In the genomic region with DNA sequence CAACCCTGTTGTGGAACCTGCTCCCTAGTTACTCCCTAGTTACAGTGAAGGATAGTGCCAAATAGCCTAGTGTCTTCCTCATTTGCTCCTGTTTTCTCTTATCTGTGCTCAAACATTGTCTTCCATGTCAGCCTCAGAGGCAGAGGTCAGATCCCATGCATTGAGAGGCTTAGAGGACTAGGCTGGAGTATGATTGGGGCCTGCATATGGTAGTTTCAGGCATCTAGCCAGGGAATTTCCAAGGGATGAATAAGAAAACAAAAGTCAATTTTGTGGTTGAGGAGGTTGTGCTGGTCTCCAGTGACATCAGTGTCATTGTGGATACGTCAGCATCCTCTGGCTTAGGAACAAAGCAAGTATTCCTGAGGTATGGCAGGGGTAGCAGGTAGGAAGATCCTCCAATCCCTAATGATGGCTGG, we compare ENCODE assay signal across 14 cellular contexts. TPM values are rescaled to one million over a fixed set of nuclear protein-coding genes. Genes with fewer than 3 reads are reported as not detected.
DNase-seq lines count a peak whose midpoint lies in the region; ATAC-seq and TF ChIP-seq lines count a peak whose summit lies in the region.
"Had no signal": no experiment of that assay in that cellular context is flagged by ENCODE, and none has a peak within 500 bp of the region (broad histone marks: within the 10 kb centered on the region; RNA-seq: fewer than 3 reads in every experiment).

No MANE protein-coding gene starts in this region.

- DNase-seq in AG04450 (ENCODE audit: low read depth, low spot score): peak; percentile 59
- DNase-seq in HFFc6: peak; percentile 86
- DNase-seq in amniotic epithelial cell (ENCODE audit: low read depth): peak; percentile 23
- DNase-seq in right cardiac atrium: no peak
- no peak for DNase-seq in Karpas-422
- no peak for DNase-seq in activated CD4-positive, alpha-beta memory T cell treated with anti-CD3 and anti-CD28 coated beads, Interleukin-2, amount 10 ng/mL, durations not matched to agents 7 days and 5 days
- DNase-seq in Caco-2: no peak
- DNase-seq: NCI-H2171, posterior cingulate gyrus had no signal

- H3K9me2 ChIP-seq in Karpas-422 (replicated peaks; ENCODE audit: insufficient read depth, low read length): no peaks in the 10 kb centered on the region

- WGBS in right cardiac atrium: 52% methylated on average over 1 of the region's 1 CpG

- H3K4me2 ChIP-seq in Karpas-422 (ENCODE audit: low read depth, low read length, poor library complexity, severe bottlenecking): no peak overlapping the region

- H3K4me1 Mint-ChIP-seq in HFFc6 (ENCODE audit: low read depth) (peaks cover 23% of the 10 kb centered on the region), Caco-2 (ENCODE audit: low read depth, unreplicated experiment) (no peaks in the 10 kb centered on the region)
- H3K4me1 Mint-ChIP-seq in activated CD4-positive, alpha-beta memory T cell treated with anti-CD3 and anti-CD28 coated beads, Interleukin-2, amount 10 ng/mL, durations not matched to agents 7 days and 5 days: no peaks in the 10 kb centered on the region

- peak overlapping the region; percentile 32 for H3K27ac ChIP-seq in AG04450 (ENCODE audit: low read depth, low read length)
- no peak overlapping the region for H3K27ac ChIP-seq in right cardiac atrium (ENCODE audit: low read length)
- no peak overlapping the region for H3K27ac ChIP-seq in Karpas-422 (ENCODE audit: low read length)
- H3K27ac ChIP-seq: thoracic aorta had no signal

- H3K4me1 ChIP-seq in right cardiac atrium (ENCODE audit: control insufficient read depth, insufficient read depth, low read length): peaks cover 4% of the 10 kb centered on the region
- no peaks in the 10 kb centered on the region for H3K4me1 ChIP-seq in Karpas-422 (ENCODE audit: low read length)
- no peaks in the 10 kb centered on the region for H3K4me1 ChIP-seq in Caco-2

- H3K27ac Mint-ChIP-seq in HFFc6 (peak overlapping the region; percentile 93), Caco-2 (ENCODE audit: unreplicated experiment) (no peak overlapping the region)
- no peak overlapping the region for H3K27ac Mint-ChIP-seq in activated CD4-positive, alpha-beta memory T cell treated with anti-CD3 and anti-CD28 coated beads, Interleukin-2, amount 10 ng/mL, durations not matched to agents 7 days and 5 days
- H3K27ac Mint-ChIP-seq: activated T-helper 2 cell treated with anti-CD3 and anti-CD28 coated beads, Interferon-gamma antibody, Interleukin-2, Interleukin-4, amounts not matched to agents 10 μg/mL and 5 μg/mL and 100 μg/mL, durations not matched to agents 14 hours and 24 hours and 36 hours had no signal

- CTCF ChIA-PET in AG04450 (lab: Charles Lee) (no interaction called here), Caco-2 (lab: Charles Lee) (no interaction called here)
- CTCF ChIA-PET in activated CD4-positive, alpha-beta memory T cell treated with anti-CD3 and anti-CD28 coated beads, Interleukin-2, amount 10 ng/mL, durations not matched to agents 7 days and 5 days (lab: Charles Lee): no interaction called here

- H3K4me3 ChIP-seq in AG04450 (ENCODE audit: low read depth, low read length): no peak overlapping the region
- H3K4me3 ChIP-seq in right cardiac atrium (ENCODE audit: low read length): no peak overlapping the region
- H3K4me3 ChIP-seq in Karpas-422 (ENCODE audit: low read length): no peak overlapping the region
- H3K4me3 ChIP-seq in Caco-2 (ENCODE audit: low read depth, low read length): no peak overlapping the region
- H3K4me3 ChIP-seq: thoracic aorta had no signal

- H3K4me3 Mint-ChIP-seq in HFFc6 (peak overlapping the region; percentile 4; the same call in 1 of the 2 replicates), Caco-2 (ENCODE audit: unreplicated experiment) (no peak overlapping the region)
- no peak overlapping the region for H3K4me3 Mint-ChIP-seq in activated CD4-positive, alpha-beta memory T cell treated with anti-CD3 and anti-CD28 coated beads, Interleukin-2, amount 10 ng/mL, durations not matched to agents 7 days and 5 days
- H3K4me3 Mint-ChIP-seq: central memory CD8-positive, alpha-beta T cell had no signal

- peak; percentile 64 to 93 for ATAC-seq in right cardiac atrium
- ATAC-seq in esophagus mucosa: no peak
- ATAC-seq: activated CD4-positive, CD25-positive, alpha-beta regulatory T cell treated with anti-CD3 and anti-CD28 coated beads, Interleukin-2, amount 50 U/mL, for 24 hours had no signal

- H3K27me3 ChIP-seq in AG04450 (ENCODE audit: control insufficient read depth, insufficient read depth, low read length) (no peaks in the 10 kb centered on the region), right cardiac atrium (ENCODE audit: control insufficient read depth, insufficient read depth) (no peaks in the 10 kb centered on the region), Karpas-422 (ENCODE audit: low read length) (no peaks in the 10 kb centered on the region), Caco-2 (replicated peaks; ENCODE audit: control insufficient read depth, insufficient read depth, low read length) (no peaks in the 10 kb centered on the region)

- no peak for TF ChIP-seq CTCF in AG04450 (IDR thresholded peaks at IDR 0.05; ENCODE audit: low read depth, low read length)
- TF ChIP-seq CTCF in HFFc6 (IDR thresholded peaks at IDR 0.05): no peak
- TF ChIP-seq CTCF in Caco-2 (IDR thresholded peaks at IDR 0.05; ENCODE audit: insufficient read depth in 1 of 2, low read depth in 1 of 2, low read length in 1 of 2, severe bottlenecking in 1 of 2, unreplicated experiment in 1 of 2): no peak

- no peaks in the 10 kb centered on the region for H4K20me1 ChIP-seq in Karpas-422 (ENCODE audit: insufficient read depth, low read depth, low read length)

- peaks cover 46% of the 10 kb centered on the region for H3K36me3 ChIP-seq in Karpas-422 (ENCODE audit: insufficient read depth, low read length)
- H3K36me3 ChIP-seq in Caco-2 (ENCODE audit: control insufficient read depth, insufficient read depth, low read length): no peaks in the 10 kb centered on the region

- BruUV-seq in Caco-2 (replicated peaks; lab: Mats Ljungman, UMichigan): no TSS peak

- peaks cover 44% of the 10 kb centered on the region for H3K36me3 Mint-ChIP-seq in HFFc6 (ENCODE audit: low read depth)
- H3K36me3 Mint-ChIP-seq in activated CD4-positive, alpha-beta memory T cell treated with anti-CD3 and anti-CD28 coated beads, Interleukin-2, amount 10 ng/mL, durations not matched to agents 7 days and 5 days (ENCODE audit: low read depth): peaks cover 57% of the 10 kb centered on the region
- no peaks in the 10 kb centered on the region for H3K36me3 Mint-ChIP-seq in Caco-2 (ENCODE audit: insufficient read depth, unreplicated experiment)

- peaks cover 28% of the 10 kb centered on the region for H3K9me3 Mint-ChIP-seq in HFFc6
- peaks cover 20% of the 10 kb centered on the region for H3K9me3 Mint-ChIP-seq in activated CD4-positive, alpha-beta memory T cell treated with anti-CD3 and anti-CD28 coated beads, Interleukin-2, amount 10 ng/mL, durations not matched to agents 7 days and 5 days
- peaks cover 16% of the 10 kb centered on the region for H3K9me3 Mint-ChIP-seq in Caco-2 (ENCODE audit: unreplicated experiment)
- H3K9me3 Mint-ChIP-seq: central memory CD8-positive, alpha-beta T cell had no signal

- no peak overlapping the region for H3K9ac ChIP-seq in Karpas-422 (ENCODE audit: low read length)

- H3K9me3 ChIP-seq in AG04450 (ENCODE audit: control insufficient read depth, insufficient read depth, low read length): no peaks in the 10 kb centered on the region; the same call in 1 of the 2 replicates
- no peaks in the 10 kb centered on the region for H3K9me3 ChIP-seq in right cardiac atrium (ENCODE audit: control insufficient read depth, low read length)
- H3K9me3 ChIP-seq in Karpas-422 (ENCODE audit: low read length): peaks cover 11% of the 10 kb centered on the region
- 0 out of 2 replicates have a peak, but pooled peaks cover 4% of the 10 kb centered on the region for H3K9me3 ChIP-seq in Caco-2
- H3K9me3 ChIP-seq: thoracic aorta had no signal

- H3K27me3 Mint-ChIP-seq in HFFc6 (ENCODE audit: insufficient read depth) (no peaks in the 10 kb centered on the region; the same call in 1 of the 2 replicates), Caco-2 (ENCODE audit: insufficient read depth, unreplicated experiment) (no peaks in the 10 kb centered on the region)
- no peaks in the 10 kb centered on the region for H3K27me3 Mint-ChIP-seq in activated CD4-positive, alpha-beta memory T cell treated with anti-CD3 and anti-CD28 coated beads, Interleukin-2, amount 10 ng/mL, durations not matched to agents 7 days and 5 days
- H3K27me3 Mint-ChIP-seq: central memory CD8-positive, alpha-beta T cell had no signal

- no peak overlapping the region for H2AFZ ChIP-seq in Karpas-422 (ENCODE audit: low read length)

- POLR2A ChIA-PET in AG04450 (lab: Yijun Ruan, JAX) (interaction anchor here (1.2 kb wide), 1 partner anchor 36 kb away, joined by 3 read pairs; the partner anchor contains the start of gene PSMC4), Caco-2 (lab: Charles Lee) (no interaction called here)
- POLR2A ChIA-PET in activated CD4-positive, alpha-beta memory T cell treated with anti-CD3 and anti-CD28 coated beads, Interleukin-2, amount 10 ng/mL, durations not matched to agents 7 days and 5 days (lab: Charles Lee): interaction anchor here (1.0 kb wide), 1 partner anchor 9 kb away, joined by 3 read pairs; the partner anchor contains the start of gene ZNF546

- no peaks in the 10 kb centered on the region for H3K79me2 ChIP-seq in Karpas-422 (ENCODE audit: low read length)

- intact Hi-C loops in right cardiac atrium (cut with DNase I) (no loop called here), Caco-2 (cut with micrococcal nuclease; ENCODE audit: unreplicated experiment) (no loop called here)

RNA-seq across cellular contexts. Expression of gene ZNF546, which starts 9.4 kb away (rescaled TPM):
- polyA plus RNA-seq in AG04450 (2011; rRNA removed) (1.7 and 2.4 TPM in 2 replicates), right cardiac atrium (4.4 TPM)
- polyA minus RNA-seq in AG04450 (2011; rRNA and poly(A)+ RNA removed): 5.3 and 6.3 TPM in 2 replicates
- total RNA-seq in HFFc6 (2021; fragmentation: NEBNext Ultra II Directional; extraction: Animal tissue kit (Norgen Biotek cat#: 25700)): 1 to 10 TPM; 1.8 to 2.7 (median 2.2) TPM
- total RNA-seq in right cardiac atrium (10 to 100 TPM in 1 of 4 donors, 1 to 10 TPM in 3; 5.8 to 10.8 (median 9.0) TPM), Caco-2 (2022) (0.98 and 1.0 TPM in 2 replicates), esophagus mucosa (1.3 TPM)
- total RNA-seq in Karpas-422 (2014; rRNA removed; shearing (Covaris generic); ENCODE audit: low replicate concordance): 6.0 and 10.4 TPM in 2 replicates
- 1 to 10 TPM; 6.3 to 7.5 TPM for total RNA-seq in activated CD4-positive, alpha-beta memory T cell treated with anti-CD3 and anti-CD28 coated beads, Interleukin-2, amount 10 ng/mL, durations not matched to agents 7 days and 5 days

RNA-seq across cellular contexts. Expression of gene PSMC4, which starts 35.3 kb away (rescaled TPM):
- 68.6 and 90.2 TPM in 2 replicates for polyA plus RNA-seq in AG04450 (2011; rRNA removed)
- 51.0 and 72.4 TPM in 2 replicates for polyA minus RNA-seq in AG04450 (2011; rRNA and poly(A)+ RNA removed)
- total RNA-seq in HFFc6 (2021; fragmentation: NEBNext Ultra II Directional; extraction: Animal tissue kit (Norgen Biotek cat#: 25700)): 100 to 1,000 TPM; 124 to 144 (median 133) TPM
- total RNA-seq in right cardiac atrium: 10 to 100 TPM; 66.7 to 82.3 (median 70.6) TPM
- polyA plus RNA-seq in right cardiac atrium: 73.6 TPM
- total RNA-seq in Karpas-422 (2014; rRNA removed; shearing (Covaris generic); ENCODE audit: low replicate concordance): 99.7 and 123 TPM in 2 replicates
- total RNA-seq in activated CD4-positive, alpha-beta memory T cell treated with anti-CD3 and anti-CD28 coated beads, Interleukin-2, amount 10 ng/mL, durations not matched to agents 7 days and 5 days: 10 to 100 TPM; 96.4 to 97.6 TPM
- 183 and 196 TPM in 2 replicates for total RNA-seq in Caco-2 (2022)
- 56.7 TPM for total RNA-seq in esophagus mucosa

RNA-seq across cellular contexts. Expression of gene ZNF780B, which starts 49.7 kb away (rescaled TPM):
- polyA plus RNA-seq in AG04450 (2011; rRNA removed) (7.2 and 8.3 TPM in 2 replicates), right cardiac atrium (15.3 TPM)
- 26.0 and 27.0 TPM in 2 replicates for polyA minus RNA-seq in AG04450 (2011; rRNA and poly(A)+ RNA removed)
- total RNA-seq in HFFc6 (2021; fragmentation: NEBNext Ultra II Directional; extraction: Animal tissue kit (Norgen Biotek cat#: 25700)): 1 to 10 TPM; 7.3 to 9.9 (median 8.8) TPM
- total RNA-seq in right cardiac atrium (10 to 100 TPM; 29.5 to 35.2 (median 30.9) TPM), Caco-2 (2022) (27.5 and 32.2 TPM in 2 replicates), esophagus mucosa (8.2 TPM)
- total RNA-seq in Karpas-422 (2014; rRNA removed; shearing (Covaris generic); ENCODE audit: low replicate concordance): 16.8 and 33.9 TPM in 2 replicates
- 10 to 100 TPM; 19.9 to 20.1 TPM for total RNA-seq in activated CD4-positive, alpha-beta memory T cell treated with anti-CD3 and anti-CD28 coated beads, Interleukin-2, amount 10 ng/mL, durations not matched to agents 7 days and 5 days

Comparison
In these comparisons a context has a peak if more than half of its experiments do, and no peak if none do; other contexts are left out.
1. DNase-seq: peak in AG04450 (single experiment), HFFc6 (single experiment) and amniotic epithelial cell (single experiment); none in right cardiac atrium (0 of 3), Karpas-422 (single experiment), activated CD4-positive, alpha-beta memory T cell treated with anti-CD3 and anti-CD28 coated beads, Interleukin-2, amount 10 ng/mL, durations not matched to agents 7 days and 5 days (single experiment) and Caco-2 (0 of 2).